22 cellular contexts compared by ENCODE assay signal in the genomic region with DNA sequence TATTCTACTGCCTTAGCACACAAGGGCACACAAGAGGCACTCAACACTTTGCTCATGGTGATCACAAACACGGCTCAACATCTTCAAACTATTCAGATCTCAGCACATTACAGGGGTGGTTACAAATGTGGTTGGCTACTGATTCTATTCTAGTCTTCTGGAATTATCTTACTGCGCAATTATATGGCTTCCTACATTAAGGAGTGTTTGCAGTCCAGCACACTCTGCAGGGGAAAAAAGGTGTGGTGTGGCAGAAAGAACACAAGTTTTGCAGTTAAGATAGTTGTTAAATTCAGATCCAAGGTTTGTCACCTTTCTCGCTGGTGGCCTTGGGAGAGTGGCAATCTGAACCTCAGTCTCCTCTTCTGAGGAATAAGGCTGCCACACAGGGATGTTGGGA. TPM values are rescaled to one million over a fixed set of nuclear protein-coding genes. Genes with fewer than 3 reads are reported as not detected.
DNase-seq lines count a peak whose midpoint lies in the region; ATAC-seq and TF ChIP-seq lines count a peak whose summit lies in the region.
"Had no signal": no experiment of that assay in that cellular context is flagged by ENCODE, and none has a peak within 500 bp of the region (broad histone marks: within the 10 kb centered on the region; RNA-seq: fewer than 3 reads in every experiment).

No MANE protein-coding gene starts in this region.

- peaks cover 49% of the 10 kb centered on the region for H3K4me1 Mint-ChIP-seq in nephron progenitor cell

- H3K27ac ChIP-seq in HUES64 (ENCODE audit: low read depth, low read length) (peak overlapping the region; percentile 7; the same call in 1 of the 2 replicates), hepatocyte (peak overlapping the region; percentile 29)
- H3K27ac ChIP-seq: GM23248, HL-60, SJSA1 had no signal

- H3K27ac Mint-ChIP-seq in nephron progenitor cell = peak overlapping the region; percentile 37
- H3K27ac Mint-ChIP-seq: CD4-positive, alpha-beta memory T cell had no signal

- peaks cover 98% of the 10 kb centered on the region for H4K20me1 ChIP-seq in hepatocyte (ENCODE audit: insufficient read depth, poor library complexity, severe bottlenecking)

- peaks cover 39% of the 10 kb centered on the region for H3K36me3 Mint-ChIP-seq in nephron progenitor cell (ENCODE audit: low read depth)
- H3K36me3 Mint-ChIP-seq: CD4-positive, alpha-beta memory T cell had no signal

- H3K9me3 ChIP-seq in HUES64 (ENCODE audit: insufficient read depth, low read depth, low read length) (no peaks in the 10 kb centered on the region), hepatocyte (ENCODE audit: low read depth) (no peaks in the 10 kb centered on the region)
- H3K9me3 ChIP-seq: Caco-2, SJSA1 had no signal

- no peak overlapping the region for H3K4me3 ChIP-seq in HUES64 (ENCODE audit: low read length)
- no peak overlapping the region for H3K4me3 ChIP-seq in hepatocyte
- H3K4me3 ChIP-seq: GM23248, SJSA1 had no signal

- no peak for DNase-seq in hepatocyte (ENCODE audit: low spot score)
- DNase-seq in nephron progenitor cell = no peak
- no peak for DNase-seq in NOMO-1 (lab: John Stamatoyannopoulos, UW; ENCODE audit: unreplicated experiment in 2 of 2)
- no peak for DNase-seq in NCI-H524 treated with DMSO at 0.1 percent for 48 hours (lab: John Stamatoyannopoulos, UW)
- no peak for DNase-seq in NCI-H2107 (lab: John Stamatoyannopoulos, UW)
- DNase-seq: C1 segment of cervical spinal cord; Caco-2; CD4-positive, alpha-beta memory T cell; GM23248; HCEC 1CT; NCI-H1048; NCI-H1436 treated with DMSO at 0.1 percent for 48 hours; NCI-H187 treated with DMSO at 0.1 percent for 48 hours; NCI-H526; NCI-H82; NK-92 treated with Interleukin-12 subunit alpha and Interleukin-12 subunit beta, amount 100 ng/mL, for 24 hours; Right ventricle myocardium superior; RPMI8226 had no signal

- H3K4me1 ChIP-seq in HUES64 (ENCODE audit: insufficient read depth, low read length) (peaks cover 62% of the 10 kb centered on the region), hepatocyte (ENCODE audit: insufficient read depth) (peaks cover 29% of the 10 kb centered on the region)

- no peak for TF ChIP-seq CTCF in hepatocyte (IDR thresholded peaks at IDR 0.05; ENCODE audit: poor library complexity)
- no peak for TF ChIP-seq CTCF in nephron progenitor cell (IDR thresholded peaks at IDR 0.05)

- H3K9me2 ChIP-seq in hepatocyte (replicated peaks; ENCODE audit: insufficient read depth) = no peaks in the 10 kb centered on the region

- no peaks in the 10 kb centered on the region for H3K9me3 Mint-ChIP-seq in nephron progenitor cell
- H3K9me3 Mint-ChIP-seq: CD4-positive, alpha-beta memory T cell had no signal

- peaks cover 96% of the 10 kb centered on the region for H3K79me2 ChIP-seq in hepatocyte

- ATAC-seq in HG03280 (IDR thresholded peaks at IDR 0.05; ENCODE audit: unreplicated experiment) = no peak

- no peaks in the 10 kb centered on the region for H3K27me3 ChIP-seq in HUES64 (ENCODE audit: insufficient read depth, low read length)
- H3K27me3 ChIP-seq in hepatocyte = no peaks in the 10 kb centered on the region
- H3K27me3 ChIP-seq: SJSA1 had no signal

- H2AFZ ChIP-seq in hepatocyte = no peak overlapping the region
- H2AFZ ChIP-seq: GM23248 had no signal

- 95% methylated on average over 3 of the region's 3 CpGs for WGBS in HUES64
- WGBS in hepatocyte (ENCODE audit: low lambda C conversion rate, missing lambda C conversion rate) = 87% methylated on average over 3 of the region's 3 CpGs

- H3K27me3 Mint-ChIP-seq in nephron progenitor cell (ENCODE audit: low read depth, poor library complexity) = no peaks in the 10 kb centered on the region

- no peak overlapping the region for H3K4me3 Mint-ChIP-seq in nephron progenitor cell
- H3K4me3 Mint-ChIP-seq: CD4-positive, alpha-beta memory T cell had no signal

- no peak overlapping the region for H3K9ac ChIP-seq in HUES64 (ENCODE audit: low read depth, low read length)
- H3K9ac ChIP-seq: GM23248 had no signal

- no peak overlapping the region for H3K4me2 ChIP-seq in hepatocyte

- H3K36me3 ChIP-seq in HUES64 (ENCODE audit: insufficient read depth, low read length) (0 out of 2 replicates have a peak, but pooled peaks cover 2% of the 10 kb centered on the region), hepatocyte (replicated peaks; ENCODE audit: insufficient read depth, low read depth) (no peaks in the 10 kb centered on the region)
- H3K36me3 ChIP-seq: SJSA1 had no signal

RNA-seq across cellular contexts. Expression of a gene that starts 31.9 kb away (rescaled TPM):
- polyA plus RNA-seq in HUES64 (2013, experiment 1 of 2) = 87.0 TPM
- polyA plus RNA-seq in HUES64 (2013, experiment 2 of 2) = 107 TPM
- total RNA-seq in hepatocyte = 81.5 and 88.9 TPM in 2 replicates
- polyA plus RNA-seq in hepatocyte = 91.8 and 119 TPM in 2 replicates
- total RNA-seq: CD4-positive, alpha-beta memory T cell had no signal
- polyA plus RNA-seq: CD4-positive, alpha-beta memory T cell had no signal
